1 cellular context compared by ENCODE assay signal in genomic region chr9:83220737-83221136, GRCh38.
TF ChIP-seq lines count a peak whose summit lies in the region.

No MANE protein-coding gene starts in this region.

TF ChIP-seq in HepG2, 621 proteins besides CTCF, POLR2A, EP300 and RAD21 (continued from another document):
- 0 out of 2 replicates have a peak, but pooled peaks have one; percentile 16 for TF ChIP-seq PAXIP1 (CRISPR knock-in tag; conservative IDR thresholded peaks at IDR 0.05)
- no peak for TF ChIP-seq ZNF572 (CRISPR knock-in tag; IDR thresholded peaks at IDR 0.05)
